8 cellular contexts compared by ENCODE assay signal in genomic region chr2:64214281-64215115, GRCh38.
DNase-seq lines count a peak whose midpoint lies in the region; ATAC-seq and TF ChIP-seq lines count a peak whose summit lies in the region.

No MANE protein-coding gene starts in this region.

- peak overlapping the region; percentile 51 for H3K27ac ChIP-seq in CD4-positive, alpha-beta T cell (ENCODE audit: low read depth, low read length)
- H3K27ac ChIP-seq in heart right ventricle = peak overlapping the region; percentile 33 to 87 (median 80)

- CTCF ChIA-PET in CD4-positive, alpha-beta T cell (lab: Charles Lee) = interaction anchor here (0.7 to 2.8 kb wide), 8 partner anchors 9 to 518 kb away, joined by 3 to 12 read pairs (median 4); no protein-coding TSS in a partner anchor

- POLR2A ChIA-PET in CD4-positive, alpha-beta T cell (lab: Charles Lee) = interaction anchor here (1.0 to 3.2 kb wide), 7 partner anchors 9 to 113 kb away, joined by 3 to 23 read pairs (median 5); no protein-coding TSS in a partner anchor

- no peak overlapping the region for H3K4me3 ChIP-seq in heart right ventricle

- no peaks in the 10 kb centered on the region for H3K27me3 ChIP-seq in CD4-positive, alpha-beta T cell (ENCODE audit: control insufficient read depth, insufficient read depth, low read length)
- H3K27me3 ChIP-seq in heart right ventricle = no peaks in the 10 kb centered on the region

- peak; percentile 84 for ATAC-seq in CD4-positive, alpha-beta T cell (ENCODE audit: poor library complexity)
- ATAC-seq in GM19351 (IDR thresholded peaks at IDR 0.05; ENCODE audit: unreplicated experiment) (peak; percentile 55), HG03196 (IDR thresholded peaks at IDR 0.05; ENCODE audit: unreplicated experiment) (peak; percentile 57), heart right ventricle (peak; percentile 75 to 95 (median 89))
- peak; percentile 78 for ATAC-seq in stimulated activated effector memory CD8-positive, alpha-beta T cell treated with anti-CD3 and anti-CD28 coated beads, Interleukin-12 subunit alpha, Interleukin-12 subunit beta, amount 100 ng/mL, for 72 hours

- peaks cover 5 to 58% (median 20%) of the 10 kb centered on the region in 9 donors for H3K4me1 ChIP-seq in heart right ventricle

- intact Hi-C loops in CD4-positive, alpha-beta T cell (cut with DNase I, micrococcal nuclease) = loop anchor here (2.0 to 5.0 kb wide), 2 partner anchors 67 to 72 kb away; no protein-coding TSS in a partner anchor
- intact Hi-C loops in heart right ventricle (cut with DNase I) = loop anchor here in 2 of 10 donors (5.0 kb wide), 1 partner anchor 72 kb away; the partner anchor contains the start of gene PELI1 (in 2 of the 2)

- DNase-seq in CD4-positive, alpha-beta T cell = peak in 6 of 10 experiments; percentile 17 to 55 (median 26)
- peak; percentile 44 for DNase-seq in activated CD4-positive, CD25-positive, alpha-beta regulatory T cell treated with anti-CD3 and anti-CD28 coated beads, Interleukin-2, amount 50 U/mL, for 72 hours
- DNase-seq in heart right ventricle = peak in 1 of 2 donors; percentile 41
- peak; percentile 26 to 76 for DNase-seq in stimulated activated effector memory CD8-positive, alpha-beta T cell treated with anti-CD3 and anti-CD28 coated beads, Interleukin-12 subunit alpha, Interleukin-12 subunit beta, amount 100 ng/mL, for 72 hours (ENCODE audit: low spot score in 2 of 2)
- DNase-seq in amygdala (lab: John Stamatoyannopoulos, UW) = no peak
- DNase-seq in NCI-H2029 treated with DMSO at 0.1 percent for 48 hours (lab: John Stamatoyannopoulos, UW) = no peak

- WGBS in heart right ventricle, 2 donors = 43 to 54% methylated on average over 5 of the region's 5 CpGs

- peak overlapping the region; percentile 73 for H3K4me3 Mint-ChIP-seq in CD4-positive, alpha-beta T cell
- peak overlapping the region; percentile 66 for H3K4me3 Mint-ChIP-seq in stimulated activated effector memory CD8-positive, alpha-beta T cell treated with anti-CD3 and anti-CD28 coated beads, Interleukin-12 subunit alpha, Interleukin-12 subunit beta, amount 100 ng/mL, for 72 hours

- H3K4me1 Mint-ChIP-seq in CD4-positive, alpha-beta T cell (ENCODE audit: low read depth) = peaks cover 64% of the 10 kb centered on the region
- H3K4me1 Mint-ChIP-seq in stimulated activated effector memory CD8-positive, alpha-beta T cell treated with anti-CD3 and anti-CD28 coated beads, Interleukin-12 subunit alpha, Interleukin-12 subunit beta, amount 100 ng/mL, for 72 hours = peaks cover 49% of the 10 kb centered on the region

- H3K36me3 ChIP-seq in heart right ventricle = no peaks in the 10 kb centered on the region

- no peaks in the 10 kb centered on the region for H3K9me3 Mint-ChIP-seq in CD4-positive, alpha-beta T cell
- H3K9me3 Mint-ChIP-seq in stimulated activated effector memory CD8-positive, alpha-beta T cell treated with anti-CD3 and anti-CD28 coated beads, Interleukin-12 subunit alpha, Interleukin-12 subunit beta, amount 100 ng/mL, for 72 hours = peaks cover 6% of the 10 kb centered on the region

- peak overlapping the region; percentile 86 for H3K27ac Mint-ChIP-seq in CD4-positive, alpha-beta T cell
- peak overlapping the region; percentile 99 for H3K27ac Mint-ChIP-seq in stimulated activated effector memory CD8-positive, alpha-beta T cell treated with anti-CD3 and anti-CD28 coated beads, Interleukin-12 subunit alpha, Interleukin-12 subunit beta, amount 100 ng/mL, for 72 hours

- H3K36me3 Mint-ChIP-seq in CD4-positive, alpha-beta T cell (ENCODE audit: low read depth) = no peaks in the 10 kb centered on the region
- H3K36me3 Mint-ChIP-seq in stimulated activated effector memory CD8-positive, alpha-beta T cell treated with anti-CD3 and anti-CD28 coated beads, Interleukin-12 subunit alpha, Interleukin-12 subunit beta, amount 100 ng/mL, for 72 hours = peaks cover 21% of the 10 kb centered on the region

- no peaks in the 10 kb centered on the region for H3K9me3 ChIP-seq in CD4-positive, alpha-beta T cell (ENCODE audit: control insufficient read depth, low read length)
- no peaks in the 10 kb centered on the region for H3K9me3 ChIP-seq in heart right ventricle

- TF ChIP-seq CTCF in CD4-positive, alpha-beta T cell (IDR thresholded peaks at IDR 0.05) = no peak
- no peak for TF ChIP-seq CTCF in heart right ventricle (IDR thresholded peaks at IDR 0.05)

- H3K27me3 Mint-ChIP-seq in CD4-positive, alpha-beta T cell = no peaks in the 10 kb centered on the region

Comparison
In these comparisons a context has a peak if more than half of its experiments do, and no peak if none do; other contexts are left out.
1. DNase-seq: peak in CD4-positive, alpha-beta T cell (6 of 10), activated CD4-positive, CD25-positive, alpha-beta regulatory T cell treated with anti-CD3 and anti-CD28 coated beads, Interleukin-2, amount 50 U/mL, for 72 hours (single experiment) and stimulated activated effector memory CD8-positive, alpha-beta T cell treated with anti-CD3 and anti-CD28 coated beads, Interleukin-12 subunit alpha, Interleukin-12 subunit beta, amount 100 ng/mL, for 72 hours (2 of 2); none in amygdala (0 of 56) and NCI-H2029 treated with DMSO at 0.1 percent for 48 hours (single experiment).
2. Peak in every context shown above with its lines, with median percentiles within 50 percentile points of each other: ATAC-seq.